Comparison of ENCODE assay signal across 2 cellular contexts in genomic region chr4:2515835-2516550, GRCh38.
TF ChIP-seq lines count a peak whose summit lies in the region.

No MANE protein-coding gene starts in this region.

TF ChIP-seq in HEK293, 187 proteins besides CTCF, POLR2A, EP300 and RAD21:
- TF ChIP-seq, protein P1, sequence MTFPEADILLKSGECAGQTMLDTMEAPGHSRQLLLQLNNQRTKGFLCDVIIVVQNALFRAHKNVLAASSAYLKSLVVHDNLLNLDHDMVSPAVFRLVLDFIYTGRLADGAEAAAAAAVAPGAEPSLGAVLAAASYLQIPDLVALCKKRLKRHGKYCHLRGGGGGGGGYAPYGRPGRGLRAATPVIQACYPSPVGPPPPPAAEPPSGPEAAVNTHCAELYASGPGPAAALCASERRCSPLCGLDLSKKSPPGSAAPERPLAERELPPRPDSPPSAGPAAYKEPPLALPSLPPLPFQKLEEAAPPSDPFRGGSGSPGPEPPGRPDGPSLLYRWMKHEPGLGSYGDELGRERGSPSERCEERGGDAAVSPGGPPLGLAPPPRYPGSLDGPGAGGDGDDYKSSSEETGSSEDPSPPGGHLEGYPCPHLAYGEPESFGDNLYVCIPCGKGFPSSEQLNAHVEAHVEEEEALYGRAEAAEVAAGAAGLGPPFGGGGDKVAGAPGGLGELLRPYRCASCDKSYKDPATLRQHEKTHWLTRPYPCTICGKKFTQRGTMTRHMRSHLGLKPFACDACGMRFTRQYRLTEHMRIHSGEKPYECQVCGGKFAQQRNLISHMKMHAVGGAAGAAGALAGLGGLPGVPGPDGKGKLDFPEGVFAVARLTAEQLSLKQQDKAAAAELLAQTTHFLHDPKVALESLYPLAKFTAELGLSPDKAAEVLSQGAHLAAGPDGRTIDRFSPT (tag by site-specific recombination; IDR thresholded peaks at IDR 0.05), result peak; percentile 32; the same call in 1 of the 2 replicates
- TF ChIP-seq ZNF24 (tag by site-specific recombination; IDR thresholded peaks at IDR 0.05), result no peak

TF ChIP-seq in K562, 482 proteins besides CTCF, POLR2A, EP300 and RAD21:
- TF ChIP-seq POLR2G (IDR thresholded peaks at IDR 0.05; ENCODE audit: low read depth, low read length), result 0 out of 2 replicates have a peak, but pooled peaks have one; percentile 25
- 0 out of 2 replicates have a peak, but pooled peaks have one; percentile 56 for TF ChIP-seq POLR2AphosphoS2 (IDR thresholded peaks at IDR 0.05; ENCODE audit: low read length)
- TF ChIP-seq CC2D1A (IDR thresholded peaks at IDR 0.05), result no peak
- TF ChIP-seq FIP1L1 (IDR thresholded peaks at IDR 0.05; ENCODE audit: low read depth, low read length, poor library complexity, severe bottlenecking), result no peak
- TF ChIP-seq PPARD (CRISPR knock-in tag; IDR thresholded peaks at IDR 0.05), result no peak
- 0 out of 2 replicates have a peak, but pooled peaks have one; percentile 31 for TF ChIP-seq SUPT5H (IDR thresholded peaks at IDR 0.05)
- no peak for TF ChIP-seq ZBTB7A (IDR thresholded peaks at IDR 0.05; ENCODE audit: borderline replicate concordance, control insufficient read depth, low read depth, low read length)
- TF ChIP-seq ZNF584 (CRISPR knock-in tag; IDR thresholded peaks at IDR 0.05; ENCODE audit: low read depth), result no peak
- TF ChIP-seq ZNF445 (CRISPR knock-in tag; IDR thresholded peaks at IDR 0.05; ENCODE audit: low read depth), result no peak
- no peak for TF ChIP-seq HDAC8 (tag; IDR thresholded peaks at IDR 0.05)
- no peak for TF ChIP-seq NUFIP1 (IDR thresholded peaks at IDR 0.05; ENCODE audit: partially characterized antibody)
- TF ChIP-seq MYC (IDR thresholded peaks at IDR 0.05; ENCODE audit: low read depth, low read length), result no peak
- TF ChIP-seq MYC (CRISPR knock-in tag; IDR thresholded peaks at IDR 0.05; ENCODE audit: borderline replicate concordance, low read depth), result no peak
